22 cellular contexts compared by ENCODE assay signal in the genomic region with DNA sequence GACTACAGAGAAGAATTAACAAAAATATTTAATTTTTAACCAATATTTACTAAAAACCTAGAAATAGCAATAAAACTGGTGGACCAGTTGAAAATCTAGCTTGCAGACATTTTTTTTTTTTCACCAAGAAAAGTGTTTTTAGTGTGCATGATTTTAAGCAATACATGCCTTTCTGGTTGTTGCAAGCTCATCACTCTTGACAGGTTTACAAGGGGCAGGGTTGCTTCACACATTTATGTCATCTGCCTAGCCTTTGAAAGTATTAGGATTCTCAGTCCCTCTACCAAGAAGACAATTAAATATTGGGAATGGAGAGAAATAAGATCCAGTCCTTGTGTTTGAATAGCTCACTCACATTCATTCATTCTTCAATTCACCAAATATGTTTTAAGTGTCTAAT. TPM values are rescaled to one million over a fixed set of nuclear protein-coding genes. Genes with fewer than 3 reads are reported as not detected.
DNase-seq lines count a peak whose midpoint lies in the region; FAIRE-seq and TF ChIP-seq lines count a peak whose summit lies in the region.
"Had no signal": no experiment of that assay in that cellular context is flagged by ENCODE, and none has a peak within 500 bp of the region (broad histone marks: within the 10 kb centered on the region; RNA-seq: fewer than 3 reads in every experiment).

No MANE protein-coding gene starts in this region.

- H3K27me3 Mint-ChIP-seq in mesothelial cell of epicardium (ENCODE audit: low read depth) = no peaks in the 10 kb centered on the region
- H3K27me3 Mint-ChIP-seq: CD4-positive, alpha-beta memory T cell had no signal

- no peak overlapping the region for H2AFZ ChIP-seq in GM23248

- H3K36me3 ChIP-seq in GM23248 (ENCODE audit: low read depth) = no peaks in the 10 kb centered on the region
- H3K36me3 ChIP-seq: heart right ventricle, left ventricle myocardium inferior, sigmoid colon had no signal

- TF ChIP-seq CTCF in AG09309 (IDR thresholded peaks at IDR 0.05; ENCODE audit: control insufficient read depth, insufficient read depth, low read depth, low read length, missing control alignments) (no peak), fibroblast of pulmonary artery (IDR thresholded peaks at IDR 0.05; ENCODE audit: low read length, missing control alignments) (no peak), coronary artery (IDR thresholded peaks at IDR 0.05) (no peak), mesothelial cell of epicardium (IDR thresholded peaks at IDR 0.05; ENCODE audit: unreplicated experiment) (no peak)

- peaks cover 24% of the 10 kb centered on the region for H3K4me1 Mint-ChIP-seq in mesothelial cell of epicardium
- H3K4me1 Mint-ChIP-seq: CD4-positive, alpha-beta memory T cell; immature natural killer cell had no signal

- peak; percentile 71 for DNase-seq in AG09309 (ENCODE audit: low read depth)
- peak; percentile 23 for DNase-seq in GM23248
- DNase-seq in OCI-M1 (lab: John Stamatoyannopoulos, UW) = peak; percentile 47
- peak; percentile 41 for DNase-seq in fibroblast of pulmonary artery (ENCODE audit: low read depth)
- DNase-seq in activated CD4-positive, alpha-beta T cell treated with anti-CD3 and anti-CD28 coated beads for 4 hours = no peak
- DNase-seq in GM19239 (ENCODE audit: insufficient read length, low spot score) = no peak
- no peak for DNase-seq in coronary artery (ENCODE audit: low spot score)
- no peak for DNase-seq in mesothelial cell of epicardium (ENCODE audit: low spot score in 2 of 2, unreplicated experiment in 2 of 2)
- DNase-seq: activated CD4-positive, alpha-beta T cell treated with anti-CD3 and anti-CD28 coated beads, Interleukin-2, amount 50 U/mL, for 1 hour; CD4-positive, alpha-beta memory T cell; central memory CD4-positive, alpha-beta T cell; DMS79 treated with DMSO at 0.1 percent for 48 hours; immature natural killer cell; left ventricle myocardium inferior; NCI-H1436 treated with DMSO at 0.1 percent for 48 hours; PC-3; SHP77; sigmoid colon; stimulated activated naive B cell treated with anti-CD40 and anti-IgM and Interleukin-4, amounts not matched to agents 10 μg/mL and 1 μg/mL and 100 μg/mL, for 72 hours had no signal

- no peaks in the 10 kb centered on the region for H3K27me3 ChIP-seq in GM23248 (replicated peaks; ENCODE audit: insufficient read depth)
- H3K27me3 ChIP-seq: heart right ventricle, sigmoid colon had no signal

- H3K79me2 ChIP-seq in GM23248 (ENCODE audit: insufficient read depth) = no peaks in the 10 kb centered on the region

- H3K9me3 ChIP-seq in GM23248 (ENCODE audit: low read depth) = no peaks in the 10 kb centered on the region
- H3K9me3 ChIP-seq: heart right ventricle, left ventricle myocardium inferior, sigmoid colon had no signal

- peaks cover 21% of the 10 kb centered on the region for H3F3A ChIP-seq in GM23248 (ENCODE audit: insufficient read depth)

- peak overlapping the region; percentile 74 for H3K4me2 ChIP-seq in GM23248 (ENCODE audit: unreplicated experiment)

- peaks cover 8% of the 10 kb centered on the region for H3K9me3 Mint-ChIP-seq in mesothelial cell of epicardium
- H3K9me3 Mint-ChIP-seq: T-helper 1 cell treated with Interleukin-12 subunit alpha and Interleukin-12 subunit beta and Interleukin-4 antibody, amounts not matched to agents 30 μg/mL and 1 μg/mL, for 36 hours had no signal

- peaks cover 25% of the 10 kb centered on the region for H3K4me1 ChIP-seq in GM23248 (ENCODE audit: insufficient read depth)

- no peak overlapping the region for H3K4me3 ChIP-seq in AG09309 (ENCODE audit: control insufficient read depth, low read depth, low read length)
- H3K4me3 ChIP-seq in GM23248 = no peak overlapping the region
- no peak overlapping the region for H3K4me3 ChIP-seq in fibroblast of pulmonary artery (replicated peaks; ENCODE audit: low read depth, low read length)
- no peak overlapping the region for H3K4me3 ChIP-seq in coronary artery
- H3K4me3 ChIP-seq: heart right ventricle, left ventricle myocardium inferior, sigmoid colon had no signal

- H3K27ac Mint-ChIP-seq in mesothelial cell of epicardium = no peak overlapping the region
- H3K27ac Mint-ChIP-seq: CD4-positive, alpha-beta memory T cell; immature natural killer cell; stimulated activated naive B cell treated with anti-CD40 and anti-IgM and Interleukin-4, amounts not matched to agents 10 μg/mL and 1 μg/mL and 100 μg/mL, for 72 hours; T-helper 1 cell treated with Interleukin-12 subunit alpha and Interleukin-12 subunit beta and Interleukin-4 antibody, amounts not matched to agents 30 μg/mL and 1 μg/mL, for 36 hours had no signal

- no peaks in the 10 kb centered on the region for H4K20me1 ChIP-seq in GM23248 (ENCODE audit: insufficient read depth)

- no peak overlapping the region for H3K27ac ChIP-seq in GM23248
- H3K27ac ChIP-seq in coronary artery = no peak overlapping the region
- H3K27ac ChIP-seq: VCaP had no signal

- in situ Hi-C loops in GM23248 (cut with MboI) = no loop called here

- no peak for FAIRE-seq in GM19239 (lab: Jason Lieb, UNC)

- H3K9me2 ChIP-seq in GM23248 (ENCODE audit: insufficient read depth) = no peaks in the 10 kb centered on the region

- H3K4me3 Mint-ChIP-seq in mesothelial cell of epicardium = no peak overlapping the region
- H3K4me3 Mint-ChIP-seq: CD4-positive, alpha-beta memory T cell; immature natural killer cell; stimulated activated naive B cell treated with anti-CD40 and anti-IgM and Interleukin-4, amounts not matched to agents 10 μg/mL and 1 μg/mL and 100 μg/mL, for 72 hours; T-helper 1 cell treated with Interleukin-12 subunit alpha and Interleukin-12 subunit beta and Interleukin-4 antibody, amounts not matched to agents 30 μg/mL and 1 μg/mL, for 36 hours had no signal

- H3K9ac ChIP-seq in GM23248 = no peak overlapping the region

- no peaks in the 10 kb centered on the region for H3K36me3 Mint-ChIP-seq in mesothelial cell of epicardium
- H3K36me3 Mint-ChIP-seq: CD4-positive, alpha-beta memory T cell; immature natural killer cell had no signal

RNA-seq across cellular contexts. Expression of gene LYPLAL1, which starts 53.8 kb away (rescaled TPM):
- 9.1 and 11.4 TPM in 2 replicates for total RNA-seq in GM23248 (2014; rRNA removed; shearing (Covaris generic))
- 31.8 and 33.7 TPM in 2 replicates for polyA plus RNA-seq in GM23248 (2016; fragmentation: Nextera tagmentation; extraction: Ambion mirVana)
- total RNA-seq in mesothelial cell of epicardium = 29.8 to 35.3 TPM (median 32.0 TPM) in 3 replicates

Comparison
In these comparisons a context has a peak if more than half of its experiments do, and no peak if none do; other contexts are left out.
1. DNase-seq: peak in AG09309 (single experiment), GM23248 (single experiment), OCI-M1 (single experiment) and fibroblast of pulmonary artery (single experiment); none in activated CD4-positive, alpha-beta T cell treated with anti-CD3 and anti-CD28 coated beads for 4 hours (0 of 2), GM19239 (single experiment), coronary artery (single experiment) and mesothelial cell of epicardium (0 of 2).